1 cellular context compared by ENCODE assay signal in the genomic region with DNA sequence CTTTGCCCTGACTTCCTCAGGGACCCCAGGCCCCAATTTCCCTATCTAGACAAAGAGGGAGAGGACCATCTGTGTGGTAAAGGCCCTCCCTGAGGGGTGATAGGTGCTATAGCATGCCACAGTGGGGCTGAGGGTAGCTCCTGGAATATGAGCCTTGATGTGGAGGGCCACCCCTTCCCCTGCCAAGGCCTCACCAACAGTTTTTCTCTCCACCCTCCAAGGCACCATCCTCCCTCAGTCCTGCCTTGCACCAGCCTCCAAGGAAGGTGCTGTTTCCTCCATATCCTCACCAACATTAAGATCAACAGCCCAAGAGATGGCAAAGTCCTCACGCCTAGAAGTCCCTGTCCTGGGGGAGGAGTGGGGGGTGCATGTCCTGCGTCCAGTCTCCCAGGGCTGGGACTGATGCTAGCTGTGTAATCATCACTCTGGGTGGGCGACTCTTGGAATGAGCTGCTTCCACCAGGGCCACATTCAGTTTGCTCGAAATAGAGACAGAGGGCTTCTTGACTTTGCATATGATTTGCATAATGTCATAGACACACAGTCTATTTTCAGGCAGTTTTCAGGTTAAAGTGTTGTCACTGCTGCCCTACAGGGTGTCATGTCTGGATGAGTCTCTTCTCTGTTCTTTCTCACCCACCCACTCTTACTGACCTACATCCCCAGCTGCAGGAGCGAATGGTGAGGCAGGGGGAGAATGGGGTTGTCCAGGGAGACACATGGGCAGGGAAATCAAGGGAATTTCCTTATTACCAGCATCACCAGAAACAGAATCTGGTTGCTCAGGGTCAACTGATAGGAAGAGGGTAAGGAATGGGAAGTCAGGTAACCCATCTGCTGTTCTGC.
TF ChIP-seq lines count a peak whose summit lies in the region.

No MANE protein-coding gene starts in this region.

TF ChIP-seq in IMR-90, 13 proteins besides CTCF, POLR2A, EP300 and RAD21:
- no peak for TF ChIP-seq CEBPB (IDR thresholded peaks at IDR 0.05; ENCODE audit: low read depth, low read length)
- no peak for TF ChIP-seq FOS (IDR thresholded peaks at IDR 0.05; ENCODE audit: low read depth, low read length)
- no peak for TF ChIP-seq RFX5 (IDR thresholded peaks at IDR 0.05; ENCODE audit: low read depth, low read length)
